ENCODE assay signal across 1 cellular context in genomic region chr1:160171352-160171751, GRCh38.
TF ChIP-seq lines count a peak whose summit lies in the region.

No MANE protein-coding gene starts in this region.

TF ChIP-seq in H1, 55 proteins besides CTCF, POLR2A, EP300 and RAD21:
- TF ChIP-seq ASH2L (IDR thresholded peaks at IDR 0.05; ENCODE audit: low read length), result no peak
- TF ChIP-seq CHD1 (IDR thresholded peaks at IDR 0.05; ENCODE audit: low read depth, low read length), result no peak
- no peak for TF ChIP-seq KDM1A (IDR thresholded peaks at IDR 0.05; ENCODE audit: borderline replicate concordance, low read length)
- no peak for TF ChIP-seq HDAC2 (IDR thresholded peaks at IDR 0.05; ENCODE audit: borderline replicate concordance in 1 of 2, low read depth in 2 of 2, low read length in 2 of 2)
